Comparison of ENCODE assay signal across 1 cellular context in the genomic region with DNA sequence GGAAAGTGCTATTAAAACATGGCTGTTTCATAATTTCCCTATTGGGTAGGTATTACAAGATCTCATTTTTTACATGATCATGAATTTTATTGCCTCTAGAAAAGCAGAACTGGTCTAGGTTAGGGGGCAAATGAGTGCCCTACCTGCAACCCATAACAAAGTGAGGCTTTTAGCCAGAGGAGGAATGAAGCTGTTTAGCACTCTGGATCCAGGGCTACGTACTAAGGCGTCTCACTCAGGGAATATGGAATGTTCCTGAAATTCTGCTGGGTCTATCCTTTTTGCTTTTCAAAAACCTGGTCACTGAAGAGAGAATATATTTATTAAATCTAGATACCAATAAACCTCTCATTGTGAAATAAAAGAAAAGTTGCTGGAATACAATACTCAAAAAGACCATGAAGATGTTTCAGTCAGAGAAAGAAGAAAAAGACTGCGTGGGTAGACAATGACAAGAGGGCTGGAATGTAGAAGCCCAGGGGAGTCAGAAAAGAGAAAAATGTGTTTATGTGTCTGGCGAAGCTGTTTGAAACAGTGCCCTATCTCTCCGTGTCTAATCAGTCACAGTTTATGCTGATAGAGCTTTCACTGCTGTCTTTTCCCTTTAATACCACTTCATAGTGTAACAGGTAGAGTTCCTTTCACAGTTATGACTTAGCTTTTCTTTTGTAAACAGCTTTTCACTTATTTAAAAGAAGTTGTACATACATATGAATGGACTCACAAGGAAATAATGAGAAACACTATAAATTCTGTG.
TF ChIP-seq lines count a peak whose summit lies in the region.

No MANE protein-coding gene starts in this region.

TF ChIP-seq in HEK293, 187 proteins besides CTCF, POLR2A, EP300 and RAD21 (continued from another document and continues in another):
- TF ChIP-seq, protein P1, sequence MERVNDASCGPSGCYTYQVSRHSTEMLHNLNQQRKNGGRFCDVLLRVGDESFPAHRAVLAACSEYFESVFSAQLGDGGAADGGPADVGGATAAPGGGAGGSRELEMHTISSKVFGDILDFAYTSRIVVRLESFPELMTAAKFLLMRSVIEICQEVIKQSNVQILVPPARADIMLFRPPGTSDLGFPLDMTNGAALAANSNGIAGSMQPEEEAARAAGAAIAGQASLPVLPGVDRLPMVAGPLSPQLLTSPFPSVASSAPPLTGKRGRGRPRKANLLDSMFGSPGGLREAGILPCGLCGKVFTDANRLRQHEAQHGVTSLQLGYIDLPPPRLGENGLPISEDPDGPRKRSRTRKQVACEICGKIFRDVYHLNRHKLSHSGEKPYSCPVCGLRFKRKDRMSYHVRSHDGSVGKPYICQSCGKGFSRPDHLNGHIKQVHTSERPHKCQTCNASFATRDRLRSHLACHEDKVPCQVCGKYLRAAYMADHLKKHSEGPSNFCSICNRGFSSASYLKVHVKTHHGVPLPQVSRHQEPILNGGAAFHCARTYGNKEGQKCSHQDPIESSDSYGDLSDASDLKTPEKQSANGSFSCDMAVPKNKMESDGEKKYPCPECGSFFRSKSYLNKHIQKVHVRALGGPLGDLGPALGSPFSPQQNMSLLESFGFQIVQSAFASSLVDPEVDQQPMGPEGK (tag by site-specific recombination; IDR thresholded peaks at IDR 0.05) = no peak
- TF ChIP-seq ZNF311 (tag by site-specific recombination; IDR thresholded peaks at IDR 0.05; ENCODE audit: borderline replicate concordance) = no peak
- TF ChIP-seq ZNF221 (tag by site-specific recombination; IDR thresholded peaks at IDR 0.05; ENCODE audit: borderline replicate concordance) = no peak
- peak; percentile 53; the same call in 1 of the 2 replicates for TF ChIP-seq OVOL3 (tag by site-specific recombination; IDR thresholded peaks at IDR 0.05)
- no peak for TF ChIP-seq ZNF560 (tag by site-specific recombination; IDR thresholded peaks at IDR 0.05; ENCODE audit: borderline replicate concordance)
- no peak for TF ChIP-seq ZNF76 (tag by site-specific recombination; IDR thresholded peaks at IDR 0.05; ENCODE audit: borderline replicate concordance, low read depth)
- TF ChIP-seq ZNF548 (tag by site-specific recombination; IDR thresholded peaks at IDR 0.05) = no peak
- TF ChIP-seq ZNF24 (tag by site-specific recombination; IDR thresholded peaks at IDR 0.05) = no peak
- TF ChIP-seq, protein P2, sequence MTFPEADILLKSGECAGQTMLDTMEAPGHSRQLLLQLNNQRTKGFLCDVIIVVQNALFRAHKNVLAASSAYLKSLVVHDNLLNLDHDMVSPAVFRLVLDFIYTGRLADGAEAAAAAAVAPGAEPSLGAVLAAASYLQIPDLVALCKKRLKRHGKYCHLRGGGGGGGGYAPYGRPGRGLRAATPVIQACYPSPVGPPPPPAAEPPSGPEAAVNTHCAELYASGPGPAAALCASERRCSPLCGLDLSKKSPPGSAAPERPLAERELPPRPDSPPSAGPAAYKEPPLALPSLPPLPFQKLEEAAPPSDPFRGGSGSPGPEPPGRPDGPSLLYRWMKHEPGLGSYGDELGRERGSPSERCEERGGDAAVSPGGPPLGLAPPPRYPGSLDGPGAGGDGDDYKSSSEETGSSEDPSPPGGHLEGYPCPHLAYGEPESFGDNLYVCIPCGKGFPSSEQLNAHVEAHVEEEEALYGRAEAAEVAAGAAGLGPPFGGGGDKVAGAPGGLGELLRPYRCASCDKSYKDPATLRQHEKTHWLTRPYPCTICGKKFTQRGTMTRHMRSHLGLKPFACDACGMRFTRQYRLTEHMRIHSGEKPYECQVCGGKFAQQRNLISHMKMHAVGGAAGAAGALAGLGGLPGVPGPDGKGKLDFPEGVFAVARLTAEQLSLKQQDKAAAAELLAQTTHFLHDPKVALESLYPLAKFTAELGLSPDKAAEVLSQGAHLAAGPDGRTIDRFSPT (tag by site-specific recombination; IDR thresholded peaks at IDR 0.05) = no peak
- TF ChIP-seq ZNF521 (tag by site-specific recombination; IDR thresholded peaks at IDR 0.05) = no peak
- TF ChIP-seq, protein P3, sequence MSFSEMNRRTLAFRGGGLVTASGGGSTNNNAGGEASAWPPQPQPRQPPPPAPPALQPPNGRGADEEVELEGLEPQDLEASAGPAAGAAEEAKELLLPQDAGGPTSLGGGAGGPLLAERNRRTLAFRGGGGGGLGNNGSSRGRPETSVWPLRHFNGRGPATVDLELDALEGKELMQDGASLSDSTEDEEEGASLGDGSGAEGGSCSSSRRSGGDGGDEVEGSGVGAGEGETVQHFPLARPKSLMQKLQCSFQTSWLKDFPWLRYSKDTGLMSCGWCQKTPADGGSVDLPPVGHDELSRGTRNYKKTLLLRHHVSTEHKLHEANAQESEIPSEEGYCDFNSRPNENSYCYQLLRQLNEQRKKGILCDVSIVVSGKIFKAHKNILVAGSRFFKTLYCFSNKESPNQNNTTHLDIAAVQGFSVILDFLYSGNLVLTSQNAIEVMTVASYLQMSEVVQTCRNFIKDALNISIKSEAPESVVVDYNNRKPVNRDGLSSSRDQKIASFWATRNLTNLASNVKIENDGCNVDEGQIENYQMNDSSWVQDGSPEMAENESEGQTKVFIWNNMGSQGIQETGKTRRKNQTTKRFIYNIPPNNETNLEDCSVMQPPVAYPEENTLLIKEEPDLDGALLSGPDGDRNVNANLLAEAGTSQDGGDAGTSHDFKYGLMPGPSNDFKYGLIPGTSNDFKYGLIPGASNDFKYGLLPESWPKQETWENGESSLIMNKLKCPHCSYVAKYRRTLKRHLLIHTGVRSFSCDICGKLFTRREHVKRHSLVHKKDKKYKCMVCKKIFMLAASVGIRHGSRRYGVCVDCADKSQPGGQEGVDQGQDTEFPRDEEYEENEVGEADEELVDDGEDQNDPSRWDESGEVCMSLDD (tag by site-specific recombination; IDR thresholded peaks at IDR 0.05) = no peak
- TF ChIP-seq YY2 (tag by site-specific recombination; IDR thresholded peaks at IDR 0.05) = no peak
- no peak for TF ChIP-seq ZNF621 (tag by site-specific recombination; IDR thresholded peaks at IDR 0.05)
- TF ChIP-seq ZNF155 (tag by site-specific recombination; IDR thresholded peaks at IDR 0.05) = no peak
- TF ChIP-seq, protein P4, sequence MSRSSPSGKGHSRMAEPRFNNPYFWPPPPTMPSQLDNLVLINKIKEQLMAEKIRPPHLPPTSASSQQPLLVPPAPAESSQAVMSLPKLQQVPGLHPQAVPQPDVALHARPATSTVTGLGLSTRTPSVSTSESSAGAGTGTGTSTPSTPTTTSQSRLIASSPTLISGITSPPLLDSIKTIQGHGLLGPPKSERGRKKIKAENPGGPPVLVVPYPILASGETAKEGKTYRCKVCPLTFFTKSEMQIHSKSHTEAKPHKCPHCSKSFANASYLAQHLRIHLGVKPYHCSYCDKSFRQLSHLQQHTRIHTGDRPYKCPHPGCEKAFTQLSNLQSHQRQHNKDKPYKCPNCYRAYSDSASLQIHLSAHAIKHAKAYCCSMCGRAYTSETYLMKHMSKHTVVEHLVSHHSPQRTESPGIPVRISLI (tag by site-specific recombination; IDR thresholded peaks at IDR 0.05) = no peak
- no peak for TF ChIP-seq GLI2 (tag by site-specific recombination; IDR thresholded peaks at IDR 0.05; ENCODE audit: borderline replicate concordance, low read depth)
- TF ChIP-seq ZEB2 (tag by site-specific recombination; IDR thresholded peaks at IDR 0.05) = no peak
- TF ChIP-seq ZNF335 (tag by site-specific recombination; conservative IDR thresholded peaks at IDR 0.05) = peak; percentile 39
- TF ChIP-seq ZNF202 (tag by site-specific recombination; IDR thresholded peaks at IDR 0.05; ENCODE audit: borderline replicate concordance) = no peak
- TF ChIP-seq, protein P5, sequence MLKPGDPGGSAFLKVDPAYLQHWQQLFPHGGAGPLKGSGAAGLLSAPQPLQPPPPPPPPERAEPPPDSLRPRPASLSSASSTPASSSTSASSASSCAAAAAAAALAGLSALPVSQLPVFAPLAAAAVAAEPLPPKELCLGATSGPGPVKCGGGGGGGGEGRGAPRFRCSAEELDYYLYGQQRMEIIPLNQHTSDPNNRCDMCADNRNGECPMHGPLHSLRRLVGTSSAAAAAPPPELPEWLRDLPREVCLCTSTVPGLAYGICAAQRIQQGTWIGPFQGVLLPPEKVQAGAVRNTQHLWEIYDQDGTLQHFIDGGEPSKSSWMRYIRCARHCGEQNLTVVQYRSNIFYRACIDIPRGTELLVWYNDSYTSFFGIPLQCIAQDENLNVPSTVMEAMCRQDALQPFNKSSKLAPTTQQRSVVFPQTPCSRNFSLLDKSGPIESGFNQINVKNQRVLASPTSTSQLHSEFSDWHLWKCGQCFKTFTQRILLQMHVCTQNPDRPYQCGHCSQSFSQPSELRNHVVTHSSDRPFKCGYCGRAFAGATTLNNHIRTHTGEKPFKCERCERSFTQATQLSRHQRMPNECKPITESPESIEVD (tag by site-specific recombination; IDR thresholded peaks at IDR 0.05) = peak; percentile 97
- no peak for TF ChIP-seq HOXD13 (CRISPR knock-in tag; IDR thresholded peaks at IDR 0.05; ENCODE audit: borderline replicate concordance)
- TF ChIP-seq ZNF350 (tag by site-specific recombination; IDR thresholded peaks at IDR 0.05) = no peak
- no peak for TF ChIP-seq ZNF561 (tag by site-specific recombination; IDR thresholded peaks at IDR 0.05; ENCODE audit: borderline replicate concordance)
- TF ChIP-seq KLF1 (tag by site-specific recombination; IDR thresholded peaks at IDR 0.05) = no peak
- TF ChIP-seq ZNF530 (tag by site-specific recombination; IDR thresholded peaks at IDR 0.05; ENCODE audit: low read depth) = no peak
- TF ChIP-seq ZNF175 (tag by site-specific recombination; IDR thresholded peaks at IDR 0.05) = no peak
- no peak for TF ChIP-seq ZNF768 (tag by site-specific recombination; IDR thresholded peaks at IDR 0.05)
- TF ChIP-seq FEZF1 (tag by site-specific recombination; IDR thresholded peaks at IDR 0.05) = peak; percentile 77
- TF ChIP-seq, protein P6, sequence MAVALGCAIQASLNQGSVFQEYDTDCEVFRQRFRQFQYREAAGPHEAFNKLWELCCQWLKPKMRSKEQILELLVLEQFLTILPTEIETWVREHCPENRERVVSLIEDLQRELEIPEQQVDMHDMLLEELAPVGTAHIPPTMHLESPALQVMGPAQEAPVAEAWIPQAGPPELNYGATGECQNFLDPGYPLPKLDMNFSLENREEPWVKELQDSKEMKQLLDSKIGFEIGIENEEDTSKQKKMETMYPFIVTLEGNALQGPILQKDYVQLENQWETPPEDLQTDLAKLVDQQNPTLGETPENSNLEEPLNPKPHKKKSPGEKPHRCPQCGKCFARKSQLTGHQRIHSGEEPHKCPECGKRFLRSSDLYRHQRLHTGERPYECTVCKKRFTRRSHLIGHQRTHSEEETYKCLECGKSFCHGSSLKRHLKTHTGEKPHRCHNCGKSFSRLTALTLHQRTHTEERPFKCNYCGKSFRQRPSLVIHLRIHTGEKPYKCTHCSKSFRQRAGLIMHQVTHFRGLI (tag by site-specific recombination; IDR thresholded peaks at IDR 0.05) = 0 out of 2 replicates have a peak, but pooled peaks have one; percentile 18
- TF ChIP-seq SP7 (tag by site-specific recombination; IDR thresholded peaks at IDR 0.05) = no peak
- TF ChIP-seq, protein P7, sequence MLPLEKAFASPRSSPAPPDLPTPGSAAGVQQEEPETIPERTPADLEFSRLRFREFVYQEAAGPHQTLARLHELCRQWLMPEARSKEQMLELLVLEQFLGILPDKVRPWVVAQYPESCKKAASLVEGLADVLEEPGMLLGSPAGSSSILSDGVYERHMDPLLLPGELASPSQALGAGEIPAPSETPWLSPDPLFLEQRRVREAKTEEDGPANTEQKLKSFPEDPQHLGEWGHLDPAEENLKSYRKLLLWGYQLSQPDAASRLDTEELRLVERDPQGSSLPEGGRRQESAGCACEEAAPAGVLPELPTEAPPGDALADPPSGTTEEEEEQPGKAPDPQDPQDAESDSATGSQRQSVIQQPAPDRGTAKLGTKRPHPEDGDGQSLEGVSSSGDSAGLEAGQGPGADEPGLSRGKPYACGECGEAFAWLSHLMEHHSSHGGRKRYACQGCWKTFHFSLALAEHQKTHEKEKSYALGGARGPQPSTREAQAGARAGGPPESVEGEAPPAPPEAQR (tag by site-specific recombination; IDR thresholded peaks at IDR 0.05) = no peak
- no peak for TF ChIP-seq ZNF274 (IDR thresholded peaks at IDR 0.05; ENCODE audit: low read length)
- TF ChIP-seq ZNF274 (tag by site-specific recombination; IDR thresholded peaks at IDR 0.05; ENCODE audit: borderline replicate concordance) = no peak
- no peak for TF ChIP-seq ZNF426 (tag by site-specific recombination; IDR thresholded peaks at IDR 0.05)
- TF ChIP-seq, protein P8, sequence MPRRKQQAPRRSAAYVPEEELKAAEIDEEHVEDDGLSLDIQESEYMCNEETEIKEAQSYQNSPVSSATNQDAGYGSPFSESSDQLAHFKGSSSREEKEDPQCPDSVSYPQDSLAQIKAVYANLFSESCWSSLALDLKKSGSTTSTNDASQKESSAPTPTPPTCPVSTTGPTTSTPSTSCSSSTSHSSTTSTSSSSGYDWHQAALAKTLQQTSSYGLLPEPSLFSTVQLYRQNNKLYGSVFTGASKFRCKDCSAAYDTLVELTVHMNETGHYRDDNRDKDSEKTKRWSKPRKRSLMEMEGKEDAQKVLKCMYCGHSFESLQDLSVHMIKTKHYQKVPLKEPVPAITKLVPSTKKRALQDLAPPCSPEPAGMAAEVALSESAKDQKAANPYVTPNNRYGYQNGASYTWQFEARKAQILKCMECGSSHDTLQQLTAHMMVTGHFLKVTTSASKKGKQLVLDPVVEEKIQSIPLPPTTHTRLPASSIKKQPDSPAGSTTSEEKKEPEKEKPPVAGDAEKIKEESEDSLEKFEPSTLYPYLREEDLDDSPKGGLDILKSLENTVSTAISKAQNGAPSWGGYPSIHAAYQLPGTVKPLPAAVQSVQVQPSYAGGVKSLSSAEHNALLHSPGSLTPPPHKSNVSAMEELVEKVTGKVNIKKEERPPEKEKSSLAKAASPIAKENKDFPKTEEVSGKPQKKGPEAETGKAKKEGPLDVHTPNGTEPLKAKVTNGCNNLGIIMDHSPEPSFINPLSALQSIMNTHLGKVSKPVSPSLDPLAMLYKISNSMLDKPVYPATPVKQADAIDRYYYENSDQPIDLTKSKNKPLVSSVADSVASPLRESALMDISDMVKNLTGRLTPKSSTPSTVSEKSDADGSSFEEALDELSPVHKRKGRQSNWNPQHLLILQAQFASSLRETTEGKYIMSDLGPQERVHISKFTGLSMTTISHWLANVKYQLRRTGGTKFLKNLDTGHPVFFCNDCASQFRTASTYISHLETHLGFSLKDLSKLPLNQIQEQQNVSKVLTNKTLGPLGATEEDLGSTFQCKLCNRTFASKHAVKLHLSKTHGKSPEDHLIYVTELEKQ (tag by site-specific recombination; IDR thresholded peaks at IDR 0.05; ENCODE audit: borderline replicate concordance) = no peak
- TF ChIP-seq, protein P9, sequence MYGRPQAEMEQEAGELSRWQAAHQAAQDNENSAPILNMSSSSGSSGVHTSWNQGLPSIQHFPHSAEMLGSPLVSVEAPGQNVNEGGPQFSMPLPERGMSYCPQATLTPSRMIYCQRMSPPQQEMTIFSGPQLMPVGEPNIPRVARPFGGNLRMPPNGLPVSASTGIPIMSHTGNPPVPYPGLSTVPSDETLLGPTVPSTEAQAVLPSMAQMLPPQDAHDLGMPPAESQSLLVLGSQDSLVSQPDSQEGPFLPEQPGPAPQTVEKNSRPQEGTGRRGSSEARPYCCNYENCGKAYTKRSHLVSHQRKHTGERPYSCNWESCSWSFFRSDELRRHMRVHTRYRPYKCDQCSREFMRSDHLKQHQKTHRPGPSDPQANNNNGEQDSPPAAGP (tag by site-specific recombination; IDR thresholded peaks at IDR 0.05) = no peak
- TF ChIP-seq, protein P10, sequence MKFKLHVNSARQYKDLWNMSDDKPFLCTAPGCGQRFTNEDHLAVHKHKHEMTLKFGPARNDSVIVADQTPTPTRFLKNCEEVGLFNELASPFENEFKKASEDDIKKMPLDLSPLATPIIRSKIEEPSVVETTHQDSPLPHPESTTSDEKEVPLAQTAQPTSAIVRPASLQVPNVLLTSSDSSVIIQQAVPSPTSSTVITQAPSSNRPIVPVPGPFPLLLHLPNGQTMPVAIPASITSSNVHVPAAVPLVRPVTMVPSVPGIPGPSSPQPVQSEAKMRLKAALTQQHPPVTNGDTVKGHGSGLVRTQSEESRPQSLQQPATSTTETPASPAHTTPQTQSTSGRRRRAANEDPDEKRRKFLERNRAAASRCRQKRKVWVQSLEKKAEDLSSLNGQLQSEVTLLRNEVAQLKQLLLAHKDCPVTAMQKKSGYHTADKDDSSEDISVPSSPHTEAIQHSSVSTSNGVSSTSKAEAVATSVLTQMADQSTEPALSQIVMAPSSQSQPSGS (tag by site-specific recombination; IDR thresholded peaks at IDR 0.05; ENCODE audit: low read depth) = no peak
